Comparison of ENCODE assay signal across 22 cellular contexts in genomic region chr19:12217332-12217731, GRCh38. TPM values are rescaled to one million over a fixed set of nuclear protein-coding genes. Genes with fewer than 3 reads are reported as not detected.
DNase-seq lines count a peak whose midpoint lies in the region; TF ChIP-seq lines count a peak whose summit lies in the region.
"Had no signal": no experiment of that assay in that cellular context is flagged by ENCODE, and none has a peak within 500 bp of the region (broad histone marks: within the 10 kb centered on the region; RNA-seq: fewer than 3 reads in every experiment).

No MANE protein-coding gene starts in this region.

- no peak overlapping the region for H3K27ac ChIP-seq in HEK293 (ENCODE audit: extremely low read depth, low read depth, low read length)
- H3K27ac ChIP-seq: BLaER1 had no signal

- POLR2A ChIA-PET in HEK293 (lab: Yijun Ruan, JAX), result no interaction called here

- no peaks in the 10 kb centered on the region for H3K4me1 Mint-ChIP-seq in progenitor cell of endocrine pancreas (ENCODE audit: low read depth)
- H3K4me1 Mint-ChIP-seq: CD14-positive monocyte; CD4-positive, CD25-positive, alpha-beta regulatory T cell; CD8-positive, alpha-beta memory T cell had no signal

- no peaks in the 10 kb centered on the region; the same call in 1 of the 2 replicates for H3K9me3 ChIP-seq in HEK293 (ENCODE audit: control insufficient read depth, insufficient read depth, low read depth, low read length)
- peaks cover 89% of the 10 kb centered on the region for H3K9me3 ChIP-seq in adipocyte (ENCODE audit: control insufficient read depth, low read length)
- H3K9me3 ChIP-seq: BE2C had no signal

- no peak overlapping the region for H3K4me3 ChIP-seq in HEK293 (ENCODE audit: low read depth, low read length)
- peak overlapping the region; percentile 52 for H3K4me3 ChIP-seq in adipocyte (ENCODE audit: low read length)
- H3K4me3 ChIP-seq: BLaER1 had no signal

- no peaks in the 10 kb centered on the region for H3K27me3 Mint-ChIP-seq in progenitor cell of endocrine pancreas
- H3K27me3 Mint-ChIP-seq: CD4-positive, alpha-beta memory T cell; CD4-positive, CD25-positive, alpha-beta regulatory T cell had no signal

- H3K4me3 Mint-ChIP-seq in progenitor cell of endocrine pancreas (ENCODE audit: low read depth), result no peak overlapping the region
- H3K4me3 Mint-ChIP-seq: CD14-positive monocyte; CD4-positive, alpha-beta memory T cell; CD4-positive, CD25-positive, alpha-beta regulatory T cell; CD8-positive, alpha-beta memory T cell had no signal

- peaks cover 66% of the 10 kb centered on the region for H3K9me3 Mint-ChIP-seq in progenitor cell of endocrine pancreas (ENCODE audit: low read depth)

- H3K36me3 Mint-ChIP-seq in progenitor cell of endocrine pancreas (ENCODE audit: insufficient read depth), result peaks cover 73% of the 10 kb centered on the region
- H3K36me3 Mint-ChIP-seq: CD14-positive monocyte had no signal

- TF ChIP-seq CTCF in HEK293 (tag by site-specific recombination; IDR thresholded peaks at IDR 0.05) (no peak), progenitor cell of endocrine pancreas (IDR thresholded peaks at IDR 0.05; ENCODE audit: unreplicated experiment) (no peak)

- H3K4me1 ChIP-seq in HEK293 (ENCODE audit: control insufficient read depth, insufficient read depth, low read length) (no peaks in the 10 kb centered on the region), adipocyte (ENCODE audit: control insufficient read depth, insufficient read depth, low read length) (no peaks in the 10 kb centered on the region)
- H3K4me1 ChIP-seq: BE2C, BLaER1 had no signal

- no peaks in the 10 kb centered on the region for H3K27me3 ChIP-seq in adipocyte (replicated peaks; ENCODE audit: control insufficient read depth, insufficient read depth, low read length)
- H3K27me3 ChIP-seq: BE2C, BLaER1 had no signal

- H3K36me3 ChIP-seq in HEK293 (ENCODE audit: control insufficient read depth in 2 of 2, insufficient read depth in 1 of 2, low read length in 2 of 2), result no peaks in the 10 kb centered on the region
- peaks cover 15% of the 10 kb centered on the region for H3K36me3 ChIP-seq in adipocyte (ENCODE audit: control insufficient read depth, insufficient read depth, low read length, severe bottlenecking)
- H3K36me3 ChIP-seq: BE2C had no signal

- no peak overlapping the region for H3K9ac ChIP-seq in adipocyte (ENCODE audit: low read length)
- H3K9ac ChIP-seq: BLaER1 had no signal

- CTCF ChIA-PET in HEK293 (lab: Yijun Ruan, JAX), result no interaction called here

- H3K27ac Mint-ChIP-seq in progenitor cell of endocrine pancreas, result peak overlapping the region; percentile 1
- H3K27ac Mint-ChIP-seq: CD14-positive monocyte; CD4-positive, alpha-beta memory T cell; CD4-positive, CD25-positive, alpha-beta regulatory T cell; CD8-positive, alpha-beta memory T cell had no signal

- DNase-seq in adipocyte (ENCODE audit: low read depth) (no peak), progenitor cell of endocrine pancreas (ENCODE audit: low spot score, unreplicated experiment) (no peak)
- DNase-seq in activated CD4-positive, alpha-beta T cell treated with anti-CD3 and anti-CD28 coated beads for 4 hours, result no peak
- no peak for DNase-seq in stimulated activated CD4-positive, alpha-beta T cell treated with anti-CD3 and anti-CD28 coated beads, Interleukin-4, amount 100 ng/mL, for 1 hour
- DNase-seq: 8988T; ACHN; BE2C; C1 segment of cervical spinal cord; CD4-positive, alpha-beta memory T cell; CD4-positive, CD25-positive, alpha-beta regulatory T cell; CD8-positive, alpha-beta memory T cell; COR-L47; DMS 273 treated with DMSO at 0.1 percent for 48 hours; DMS153; DMS53; DMS79; DND-41; EL; GDM1 had no signal

TF ChIP-seq in HEK293, 187 proteins besides CTCF, POLR2A, EP300 and RAD21:
- TF ChIP-seq ZNF555 (tag by site-specific recombination; conservative IDR thresholded peaks at IDR 0.05), result no peak
- TF ChIP-seq TCF7L2 (IDR thresholded peaks at IDR 0.05; ENCODE audit: borderline replicate concordance, low read depth, low read length), result no peak
- TF ChIP-seq, protein P1, sequence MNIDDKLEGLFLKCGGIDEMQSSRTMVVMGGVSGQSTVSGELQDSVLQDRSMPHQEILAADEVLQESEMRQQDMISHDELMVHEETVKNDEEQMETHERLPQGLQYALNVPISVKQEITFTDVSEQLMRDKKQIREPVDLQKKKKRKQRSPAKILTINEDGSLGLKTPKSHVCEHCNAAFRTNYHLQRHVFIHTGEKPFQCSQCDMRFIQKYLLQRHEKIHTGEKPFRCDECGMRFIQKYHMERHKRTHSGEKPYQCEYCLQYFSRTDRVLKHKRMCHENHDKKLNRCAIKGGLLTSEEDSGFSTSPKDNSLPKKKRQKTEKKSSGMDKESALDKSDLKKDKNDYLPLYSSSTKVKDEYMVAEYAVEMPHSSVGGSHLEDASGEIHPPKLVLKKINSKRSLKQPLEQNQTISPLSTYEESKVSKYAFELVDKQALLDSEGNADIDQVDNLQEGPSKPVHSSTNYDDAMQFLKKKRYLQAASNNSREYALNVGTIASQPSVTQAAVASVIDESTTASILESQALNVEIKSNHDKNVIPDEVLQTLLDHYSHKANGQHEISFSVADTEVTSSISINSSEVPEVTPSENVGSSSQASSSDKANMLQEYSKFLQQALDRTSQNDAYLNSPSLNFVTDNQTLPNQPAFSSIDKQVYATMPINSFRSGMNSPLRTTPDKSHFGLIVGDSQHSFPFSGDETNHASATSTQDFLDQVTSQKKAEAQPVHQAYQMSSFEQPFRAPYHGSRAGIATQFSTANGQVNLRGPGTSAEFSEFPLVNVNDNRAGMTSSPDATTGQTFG (tag by site-specific recombination; IDR thresholded peaks at IDR 0.05; ENCODE audit: borderline replicate concordance), result no peak
- no peak for TF ChIP-seq ZNF596 (tag by site-specific recombination; IDR thresholded peaks at IDR 0.05)
- no peak for TF ChIP-seq FEZF1 (tag by site-specific recombination; IDR thresholded peaks at IDR 0.05)
- TF ChIP-seq ZNF169 (tag by site-specific recombination; IDR thresholded peaks at IDR 0.05), result no peak
- no peak for TF ChIP-seq ZNF791 (tag by site-specific recombination; IDR thresholded peaks at IDR 0.05)
- peak; percentile 96 for TF ChIP-seq SETDB1 (IDR thresholded peaks at IDR 0.05; ENCODE audit: insufficient read length, low read length)
- no peak for TF ChIP-seq ZNF350 (tag by site-specific recombination; IDR thresholded peaks at IDR 0.05)
- peak; percentile 44; the same call in 1 of the 2 replicates for TF ChIP-seq TRIM28 (IDR thresholded peaks at IDR 0.05; ENCODE audit: borderline replicate concordance, low read length)
- TF ChIP-seq ZNF560 (tag by site-specific recombination; IDR thresholded peaks at IDR 0.05; ENCODE audit: borderline replicate concordance), result 0 out of 2 replicates have a peak, but pooled peaks have one; percentile 9
- no peak for TF ChIP-seq ZNF366 (tag by site-specific recombination; conservative IDR thresholded peaks at IDR 0.05)

RNA-seq across cellular contexts. Expression of gene ZNF136, which starts 54.4 kb away (rescaled TPM):
- 15.3 and 15.6 TPM in 2 replicates for total RNA-seq in progenitor cell of endocrine pancreas
